In the genomic region with DNA sequence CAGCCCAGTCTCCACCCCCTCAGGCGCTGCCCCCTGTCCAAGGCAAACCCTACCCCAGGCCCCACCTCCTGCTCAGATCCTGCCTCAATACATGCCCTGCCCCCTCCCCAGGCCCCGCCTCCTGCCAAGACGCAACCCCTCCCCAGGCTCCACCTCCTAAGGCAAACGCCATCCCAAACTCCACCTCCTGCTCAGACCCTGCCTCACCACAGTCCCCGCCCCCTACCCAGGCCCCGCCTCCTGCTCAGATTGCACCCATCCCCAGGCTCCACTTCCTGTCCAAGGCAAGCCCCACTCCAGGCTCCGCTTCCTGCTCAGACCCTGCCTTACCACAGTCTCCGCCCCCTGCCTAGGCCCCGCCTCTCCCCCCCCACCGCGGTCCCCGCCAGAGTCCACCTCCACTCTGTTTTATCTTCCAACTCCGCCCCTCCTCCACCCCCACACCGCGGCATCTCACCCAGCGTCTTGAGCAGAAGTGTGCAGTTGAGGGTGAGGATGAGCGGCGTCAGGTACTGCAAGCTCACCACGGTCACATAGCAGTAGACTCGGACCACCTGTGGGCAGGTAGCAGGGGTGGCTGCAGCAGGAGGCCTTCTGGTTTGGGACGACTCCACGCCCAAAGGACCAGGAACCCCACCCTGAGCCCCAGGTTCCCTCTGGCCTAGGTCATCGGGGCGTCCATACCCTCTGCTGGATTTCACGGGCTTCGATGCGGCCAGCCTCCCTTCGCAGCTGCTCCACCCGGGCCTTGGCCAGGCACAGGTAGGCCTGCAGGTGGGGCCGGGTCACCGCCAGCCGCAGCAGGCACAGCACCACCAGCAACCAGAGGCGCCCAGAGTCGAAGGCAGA, we compare ENCODE assay signal across 8 cellular contexts. TPM values are rescaled to one million over a fixed set of nuclear protein-coding genes. Genes with fewer than 3 reads are reported as not detected.
DNase-seq lines count a peak whose midpoint lies in the region.

No MANE protein-coding gene starts in this region.

- no peaks in the 10 kb centered on the region for H3K4me1 Mint-ChIP-seq in CD4-positive, alpha-beta memory T cell

- no peak overlapping the region for H3K4me3 Mint-ChIP-seq in CD4-positive, alpha-beta memory T cell

- CTCF ChIA-PET in CD4-positive, alpha-beta memory T cell (lab: Charles Lee; ENCODE audit: partially characterized antibody), result no interaction called here

- no peak overlapping the region for H3K9ac ChIP-seq in mucosa of rectum (ENCODE audit: low read depth in 1 of 2, low read length in 2 of 2)

- peaks cover 0 to 7% (median 6%) of the 10 kb centered on the region in 8 donors for H3K9me3 Mint-ChIP-seq in CD4-positive, alpha-beta memory T cell

- H3K4me1 ChIP-seq in mucosa of rectum (ENCODE audit: control insufficient read depth in 2 of 2, insufficient read depth in 2 of 2, low read length in 2 of 2), result no peaks in the 10 kb centered on the region
- H3K4me1 ChIP-seq in CD4-positive, alpha-beta memory T cell (ENCODE audit: insufficient read depth, low read length), result no peaks in the 10 kb centered on the region

- DNase-seq in Daoy (ENCODE audit: low read depth) (peak; percentile 57), NAMALWA (ENCODE audit: low spot score) (peak; percentile 70), ecto neural progenitor cell (ENCODE audit: low spot score) (peak; percentile 99), NCI-H187 treated with DMSO at 0.1 percent for 48 hours (lab: John Stamatoyannopoulos, UW) (no peak)
- no peak for DNase-seq in CD4-positive, alpha-beta memory T cell
- no peak for DNase-seq in activated CD8-positive, alpha-beta memory T cell treated with anti-CD3 and anti-CD28 coated beads for 24 hours
- DNase-seq in stimulated activated CD4-positive, alpha-beta T cell treated with anti-CD3 and anti-CD28 coated beads, Interleukin-4, amount 100 ng/mL, for 4 hours, result no peak

- peaks cover 0 to 4% of the 10 kb centered on the region in 2 donors for H3K36me3 ChIP-seq in mucosa of rectum (ENCODE audit: control insufficient read depth in 2 of 2, insufficient read depth in 2 of 2, low read length in 2 of 2)
- H3K36me3 ChIP-seq in CD4-positive, alpha-beta memory T cell (ENCODE audit: insufficient read depth, low read length), result peaks cover 5% of the 10 kb centered on the region

- H3K36me3 Mint-ChIP-seq in CD4-positive, alpha-beta memory T cell, result peaks cover 11 to 19% of the 10 kb centered on the region in 2 donors

- peak overlapping the region; percentile 38 to 56 for H3K4me3 ChIP-seq in mucosa of rectum (ENCODE audit: low read length in 2 of 2)
- H3K4me3 ChIP-seq in CD4-positive, alpha-beta memory T cell (ENCODE audit: low read length in 2 of 2), result no peak overlapping the region

- no peaks in the 10 kb centered on the region for H3K27me3 Mint-ChIP-seq in CD4-positive, alpha-beta memory T cell

- no peak overlapping the region for H3K27ac Mint-ChIP-seq in CD4-positive, alpha-beta memory T cell

- H3K27me3 ChIP-seq in mucosa of rectum (ENCODE audit: control insufficient read depth in 2 of 2, insufficient read depth in 2 of 2, low read length in 2 of 2), result no peaks in the 10 kb centered on the region
- H3K27me3 ChIP-seq in CD4-positive, alpha-beta memory T cell (ENCODE audit: insufficient read depth, low read length), result no peaks in the 10 kb centered on the region

- intact Hi-C loops in CD4-positive, alpha-beta memory T cell (cut with micrococcal nuclease), result no loop called here

- POLR2A ChIA-PET in CD4-positive, alpha-beta memory T cell (lab: Charles Lee; ENCODE audit: partially characterized antibody), result no interaction called here

- H3K27ac ChIP-seq in mucosa of rectum (ENCODE audit: low read depth in 2 of 2, low read length in 2 of 2), result no peak overlapping the region
- H3K27ac ChIP-seq in CD4-positive, alpha-beta memory T cell (ENCODE audit: low read depth, low read length), result no peak overlapping the region

- no peaks in the 10 kb centered on the region for H3K9me3 ChIP-seq in mucosa of rectum (ENCODE audit: control insufficient read depth in 2 of 2, low read length in 2 of 2)
- H3K9me3 ChIP-seq in CD4-positive, alpha-beta memory T cell (ENCODE audit: control insufficient read depth in 1 of 2, low read length in 2 of 2), result no peaks in the 10 kb centered on the region

RNA-seq across cellular contexts. Expression of gene TMEM161A, which starts 17.7 kb away (rescaled TPM):
- 26.7 and 35.8 TPM in 2 replicates for total RNA-seq in Daoy (2014; rRNA removed; shearing (Covaris generic))
- total RNA-seq in CD4-positive, alpha-beta memory T cell, result 10 to 100 TPM; 22.5 to 25.1 TPM
- 10 to 100 TPM; 17.0 to 31.2 TPM for polyA plus RNA-seq in CD4-positive, alpha-beta memory T cell

RNA-seq across cellular contexts. Expression of gene MEF2B, which starts 49.5 kb away (rescaled TPM):
- total RNA-seq in Daoy (2014; rRNA removed; shearing (Covaris generic)), result 0.06 TPM in 1 of 2 replicates, not detected in the other
- 1 to 10 TPM; 3.1 to 5.2 TPM for total RNA-seq in CD4-positive, alpha-beta memory T cell
- polyA plus RNA-seq in CD4-positive, alpha-beta memory T cell, result under 1 TPM in 1 of 2 donors, not detected in 1; 0.71 TPM

RNA-seq across cellular contexts. Expression of gene SLC25A42, which starts 56.7 kb away (rescaled TPM):
- 1.3 and 6.2 TPM in 2 replicates for total RNA-seq in Daoy (2014; rRNA removed; shearing (Covaris generic))
- total RNA-seq in CD4-positive, alpha-beta memory T cell, result 10 to 100 TPM; 28.3 to 31.6 TPM
- polyA plus RNA-seq in CD4-positive, alpha-beta memory T cell, result 10 to 100 TPM; 11.3 to 13.7 TPM

Comparison
In these comparisons a context has a peak if more than half of its experiments do, and no peak if none do; other contexts are left out.
1. DNase-seq: peak in Daoy (single experiment), NAMALWA (single experiment) and ecto neural progenitor cell (single experiment); none in NCI-H187 treated with DMSO at 0.1 percent for 48 hours (single experiment), CD4-positive, alpha-beta memory T cell (0 of 5), activated CD8-positive, alpha-beta memory T cell treated with anti-CD3 and anti-CD28 coated beads for 24 hours (single experiment) and stimulated activated CD4-positive, alpha-beta T cell treated with anti-CD3 and anti-CD28 coated beads, Interleukin-4, amount 100 ng/mL, for 4 hours (0 of 2).
2. H3K4me3 ChIP-seq: peak in mucosa of rectum (2 of 2); none in CD4-positive, alpha-beta memory T cell (0 of 2).